ENCODE assay signal across 16 cellular contexts in the genomic region with DNA sequence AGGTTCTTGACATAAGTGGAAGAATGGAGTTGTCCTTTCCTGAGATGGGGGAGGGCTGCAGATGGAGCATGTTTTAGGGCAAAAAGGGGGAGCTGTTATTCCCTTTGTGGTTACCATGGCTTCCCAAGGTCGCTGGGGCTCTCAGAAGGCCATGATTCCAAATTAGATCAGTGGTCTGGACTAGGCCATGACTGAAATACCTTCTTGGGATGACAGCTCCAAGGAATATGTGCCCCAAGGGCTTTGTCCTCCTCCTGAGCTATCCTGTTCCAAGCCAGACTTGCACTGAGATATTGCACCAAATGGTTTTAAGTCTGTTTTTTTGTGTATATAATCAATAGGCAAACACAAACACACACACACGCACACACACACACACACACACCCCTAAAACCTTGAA. TPM values are rescaled to one million over a fixed set of nuclear protein-coding genes. Genes with fewer than 3 reads are reported as not detected.
DNase-seq lines count a peak whose midpoint lies in the region; ATAC-seq, FAIRE-seq and TF ChIP-seq lines count a peak whose summit lies in the region.
"Had no signal": no experiment of that assay in that cellular context is flagged by ENCODE, and none has a peak within 500 bp of the region (broad histone marks: within the 10 kb centered on the region; RNA-seq: fewer than 3 reads in every experiment).

No MANE protein-coding gene starts in this region.

- H3K27ac ChIP-seq in astrocyte (ENCODE audit: low read depth, low read length), result no peak overlapping the region

- no peak for FAIRE-seq in astrocyte (lab: Jason Lieb, UNC)
- FAIRE-seq: A549, D721Med had no signal

- peaks cover 31% of the 10 kb centered on the region for H3K9me3 Mint-ChIP-seq in activated CD8-positive, alpha-beta T cell treated with anti-CD3 and anti-CD28 coated beads for 36 hours
- H3K9me3 Mint-ChIP-seq in activated CD8-positive, alpha-beta T cell treated with anti-CD3 and anti-CD28 coated beads, Interleukin-2, amount 10 ng/mL, durations not matched to agents 7 days and 5 days (ENCODE audit: insufficient read depth), result peaks cover 21% of the 10 kb centered on the region
- H3K9me3 Mint-ChIP-seq in IgD-negative memory B cell (peaks cover 3 to 12% (median 5%) of the 10 kb centered on the region in 3 donors), astrocyte (ENCODE audit: unreplicated experiment) (peaks cover 28% of the 10 kb centered on the region), neural crest cell (peaks cover 20% of the 10 kb centered on the region)

- POLR2A ChIA-PET in activated CD8-positive, alpha-beta T cell treated with anti-CD3 and anti-CD28 coated beads for 36 hours (lab: Charles Lee), result interaction anchor here (0.9 to 1.3 kb wide), 3 partner anchors 120 to 231 kb away, joined by 3 to 4 read pairs (median 3); no protein-coding TSS in a partner anchor
- POLR2A ChIA-PET in activated CD8-positive, alpha-beta T cell treated with anti-CD3 and anti-CD28 coated beads, Interleukin-2, amount 10 ng/mL, durations not matched to agents 7 days and 5 days (lab: Charles Lee), result no interaction called here

- H3K79me2 ChIP-seq in astrocyte (ENCODE audit: insufficient read depth, low read length), result peaks cover 16% of the 10 kb centered on the region

- no peak overlapping the region for H3K4me2 ChIP-seq in astrocyte (ENCODE audit: low read length)

- H3K4me1 ChIP-seq in astrocyte (ENCODE audit: insufficient read depth, low read length), result peaks cover 11% of the 10 kb centered on the region

- H2AFZ ChIP-seq in astrocyte (ENCODE audit: low read depth, low read length), result no peak overlapping the region

- CTCF ChIA-PET in activated CD8-positive, alpha-beta T cell treated with anti-CD3 and anti-CD28 coated beads for 36 hours (lab: Charles Lee), result no interaction called here
- CTCF ChIA-PET in activated CD8-positive, alpha-beta T cell treated with anti-CD3 and anti-CD28 coated beads, Interleukin-2, amount 10 ng/mL, durations not matched to agents 7 days and 5 days (lab: Charles Lee), result interaction anchor here (1.2 to 3.1 kb wide), 2 partner anchors 8 to 34 kb away, joined by 4 to 15 read pairs; no protein-coding TSS in a partner anchor

- DNase-seq in activated CD8-positive, alpha-beta T cell treated with anti-CD3 and anti-CD28 coated beads for 36 hours, result no peak
- no peak for DNase-seq in activated CD8-positive, alpha-beta T cell treated with anti-CD3 and anti-CD28 coated beads, Interleukin-2, amount 10 ng/mL, durations not matched to agents 7 days and 5 days
- DNase-seq in astrocyte (ENCODE audit: low read depth), result no peak
- no peak for DNase-seq in neural crest cell (ENCODE audit: low read depth, low spot score)
- DNase-seq in OCI-M2 (lab: John Stamatoyannopoulos, UW; ENCODE audit: unreplicated experiment), result no peak
- DNase-seq: activated CD4-positive, alpha-beta T cell treated with anti-CD3 and anti-CD28 coated beads for 1 hour; activated effector memory CD4-positive, alpha-beta T cell treated with Interleukin-2 at 50 U/mL for 16 hours; left colon; NCI-H2107; NCI-H748 treated with DMSO at 0.1 percent for 48 hours; retina had no signal

- intact Hi-C loops in activated CD8-positive, alpha-beta T cell treated with anti-CD3 and anti-CD28 coated beads for 36 hours (cut with micrococcal nuclease), result loop anchor here (2.0 kb wide), 1 partner anchor 121 kb away; no protein-coding TSS in a partner anchor

- no peak overlapping the region for H3K9ac ChIP-seq in astrocyte (ENCODE audit: low read length)

- no peak overlapping the region for H3K4me3 ChIP-seq in astrocyte (ENCODE audit: insufficient read depth, low read depth, low read length)

- no peak overlapping the region for H3K4me3 Mint-ChIP-seq in activated CD8-positive, alpha-beta T cell treated with anti-CD3 and anti-CD28 coated beads for 36 hours
- H3K4me3 Mint-ChIP-seq in activated CD8-positive, alpha-beta T cell treated with anti-CD3 and anti-CD28 coated beads, Interleukin-2, amount 10 ng/mL, durations not matched to agents 7 days and 5 days, result no peak overlapping the region
- H3K4me3 Mint-ChIP-seq in IgD-negative memory B cell (peak overlapping the region; percentile 10 to 90 (median 60)), astrocyte (ENCODE audit: unreplicated experiment) (peak overlapping the region; percentile 6), neural crest cell (peak overlapping the region; percentile 100)

- no peaks in the 10 kb centered on the region for H3K36me3 ChIP-seq in astrocyte (ENCODE audit: insufficient read depth, low read length)

- peaks cover 21% of the 10 kb centered on the region for H3K4me1 Mint-ChIP-seq in activated CD8-positive, alpha-beta T cell treated with anti-CD3 and anti-CD28 coated beads for 36 hours (ENCODE audit: low read depth)
- peaks cover 17% of the 10 kb centered on the region for H3K4me1 Mint-ChIP-seq in activated CD8-positive, alpha-beta T cell treated with anti-CD3 and anti-CD28 coated beads, Interleukin-2, amount 10 ng/mL, durations not matched to agents 7 days and 5 days (ENCODE audit: low read depth)
- H3K4me1 Mint-ChIP-seq in IgD-negative memory B cell, result peaks cover 7 to 14% (median 12%) of the 10 kb centered on the region in 3 donors
- H3K4me1 Mint-ChIP-seq in astrocyte (ENCODE audit: low read depth, unreplicated experiment), result no peaks in the 10 kb centered on the region
- H3K4me1 Mint-ChIP-seq in neural crest cell, result peaks cover 18% of the 10 kb centered on the region

- H3K27me3 ChIP-seq in astrocyte (ENCODE audit: insufficient read depth, low read length), result no peaks in the 10 kb centered on the region

- no peak for TF ChIP-seq CTCF in activated CD8-positive, alpha-beta T cell treated with anti-CD3 and anti-CD28 coated beads for 36 hours (IDR thresholded peaks at IDR 0.05)
- no peak for TF ChIP-seq CTCF in astrocyte (IDR thresholded peaks at IDR 0.05; ENCODE audit: insufficient read depth, low read depth, low read length)
- TF ChIP-seq CTCF in neural crest cell (conservative IDR thresholded peaks at IDR 0.05), result no peak

- no peak for ATAC-seq in activated CD8-positive, alpha-beta T cell treated with anti-CD3 and anti-CD28 coated beads for 36 hours
- ATAC-seq in activated CD8-positive, alpha-beta T cell treated with anti-CD3 and anti-CD28 coated beads, Interleukin-2, amount 10 ng/mL, durations not matched to agents 7 days and 5 days, result no peak
- ATAC-seq in HG03097 (IDR thresholded peaks at IDR 0.05; ENCODE audit: low FRiP score, unreplicated experiment) (no peak), GM21526 (IDR thresholded peaks at IDR 0.05; ENCODE audit: low FRiP score, unreplicated experiment) (no peak)
- ATAC-seq: A549, left colon had no signal

- peaks cover 32% of the 10 kb centered on the region for H3K36me3 Mint-ChIP-seq in activated CD8-positive, alpha-beta T cell treated with anti-CD3 and anti-CD28 coated beads for 36 hours (ENCODE audit: low read depth)
- peaks cover 35% of the 10 kb centered on the region for H3K36me3 Mint-ChIP-seq in activated CD8-positive, alpha-beta T cell treated with anti-CD3 and anti-CD28 coated beads, Interleukin-2, amount 10 ng/mL, durations not matched to agents 7 days and 5 days (ENCODE audit: low read depth)
- H3K36me3 Mint-ChIP-seq in IgD-negative memory B cell (peaks cover 2% of the 10 kb centered on the region), astrocyte (ENCODE audit: low read depth, unreplicated experiment) (peaks cover 2% of the 10 kb centered on the region), neural crest cell (ENCODE audit: low read depth) (peaks cover 9% of the 10 kb centered on the region)

- H3K27ac Mint-ChIP-seq in activated CD8-positive, alpha-beta T cell treated with anti-CD3 and anti-CD28 coated beads for 36 hours, result peak overlapping the region; percentile 100
- no peak overlapping the region for H3K27ac Mint-ChIP-seq in activated CD8-positive, alpha-beta T cell treated with anti-CD3 and anti-CD28 coated beads, Interleukin-2, amount 10 ng/mL, durations not matched to agents 7 days and 5 days
- H3K27ac Mint-ChIP-seq in IgD-negative memory B cell, result peak overlapping the region in 2 of 3 donors; percentile 53 to 91
- H3K27ac Mint-ChIP-seq in astrocyte (ENCODE audit: unreplicated experiment), result no peak overlapping the region
- no peak overlapping the region for H3K27ac Mint-ChIP-seq in neural crest cell (ENCODE audit: unreplicated experiment)

- H3K9me3 ChIP-seq in astrocyte (ENCODE audit: insufficient read depth, low read depth, low read length), result no peaks in the 10 kb centered on the region
- H3K9me3 ChIP-seq: A549 had no signal

- H3K27me3 Mint-ChIP-seq in activated CD8-positive, alpha-beta T cell treated with anti-CD3 and anti-CD28 coated beads for 36 hours, result no peaks in the 10 kb centered on the region
- no peaks in the 10 kb centered on the region for H3K27me3 Mint-ChIP-seq in activated CD8-positive, alpha-beta T cell treated with anti-CD3 and anti-CD28 coated beads, Interleukin-2, amount 10 ng/mL, durations not matched to agents 7 days and 5 days (ENCODE audit: low read depth)
- no peaks in the 10 kb centered on the region for H3K27me3 Mint-ChIP-seq in IgD-negative memory B cell
- no peaks in the 10 kb centered on the region for H3K27me3 Mint-ChIP-seq in astrocyte (ENCODE audit: low read depth, unreplicated experiment)
- H3K27me3 Mint-ChIP-seq in neural crest cell (ENCODE audit: low read depth), result peaks cover 2% of the 10 kb centered on the region

- peaks cover 12% of the 10 kb centered on the region for H4K20me1 ChIP-seq in astrocyte (ENCODE audit: insufficient read depth, low read length)

RNA-seq across cellular contexts. Expression of a gene that starts 3.0 kb away (rescaled TPM):
- 100 to 1,000 TPM; 150 to 151 TPM for total RNA-seq in activated CD8-positive, alpha-beta T cell treated with anti-CD3 and anti-CD28 coated beads for 36 hours
- 10 to 100 TPM; 61.7 to 72.3 TPM for total RNA-seq in activated CD8-positive, alpha-beta T cell treated with anti-CD3 and anti-CD28 coated beads, Interleukin-2, amount 10 ng/mL, durations not matched to agents 7 days and 5 days
- 55.5 TPM for polyA plus RNA-seq in IgD-negative memory B cell
- total RNA-seq in astrocyte (96.3 and 96.7 TPM in 2 replicates), neural crest cell (76.4 and 79.9 TPM in 2 replicates)

Comparison
In these comparisons a context has a peak if more than half of its experiments do, and no peak if none do; other contexts are left out.
1. H3K27ac Mint-ChIP-seq: peak in activated CD8-positive, alpha-beta T cell treated with anti-CD3 and anti-CD28 coated beads for 36 hours (single experiment) and IgD-negative memory B cell (2 of 3); none in activated CD8-positive, alpha-beta T cell treated with anti-CD3 and anti-CD28 coated beads, Interleukin-2, amount 10 ng/mL, durations not matched to agents 7 days and 5 days (single experiment), astrocyte (single experiment) and neural crest cell (single experiment).
2. H3K4me3 Mint-ChIP-seq: peak in IgD-negative memory B cell (4 of 4), astrocyte (single experiment) and neural crest cell (single experiment); none in activated CD8-positive, alpha-beta T cell treated with anti-CD3 and anti-CD28 coated beads for 36 hours (single experiment) and activated CD8-positive, alpha-beta T cell treated with anti-CD3 and anti-CD28 coated beads, Interleukin-2, amount 10 ng/mL, durations not matched to agents 7 days and 5 days (single experiment).